1 cellular context compared by ENCODE assay signal in genomic region chr16:56789360-56789759, GRCh38.
A peak's percentile ranks its signal among the peaks of the same experiment; 100 is the strongest.
TF ChIP-seq lines count a peak whose summit lies in the region.

No MANE protein-coding gene starts in this region.

TF ChIP-seq in K562, 482 proteins besides CTCF, POLR2A, EP300 and RAD21 (continued from another document):
- TF ChIP-seq, protein P1, sequence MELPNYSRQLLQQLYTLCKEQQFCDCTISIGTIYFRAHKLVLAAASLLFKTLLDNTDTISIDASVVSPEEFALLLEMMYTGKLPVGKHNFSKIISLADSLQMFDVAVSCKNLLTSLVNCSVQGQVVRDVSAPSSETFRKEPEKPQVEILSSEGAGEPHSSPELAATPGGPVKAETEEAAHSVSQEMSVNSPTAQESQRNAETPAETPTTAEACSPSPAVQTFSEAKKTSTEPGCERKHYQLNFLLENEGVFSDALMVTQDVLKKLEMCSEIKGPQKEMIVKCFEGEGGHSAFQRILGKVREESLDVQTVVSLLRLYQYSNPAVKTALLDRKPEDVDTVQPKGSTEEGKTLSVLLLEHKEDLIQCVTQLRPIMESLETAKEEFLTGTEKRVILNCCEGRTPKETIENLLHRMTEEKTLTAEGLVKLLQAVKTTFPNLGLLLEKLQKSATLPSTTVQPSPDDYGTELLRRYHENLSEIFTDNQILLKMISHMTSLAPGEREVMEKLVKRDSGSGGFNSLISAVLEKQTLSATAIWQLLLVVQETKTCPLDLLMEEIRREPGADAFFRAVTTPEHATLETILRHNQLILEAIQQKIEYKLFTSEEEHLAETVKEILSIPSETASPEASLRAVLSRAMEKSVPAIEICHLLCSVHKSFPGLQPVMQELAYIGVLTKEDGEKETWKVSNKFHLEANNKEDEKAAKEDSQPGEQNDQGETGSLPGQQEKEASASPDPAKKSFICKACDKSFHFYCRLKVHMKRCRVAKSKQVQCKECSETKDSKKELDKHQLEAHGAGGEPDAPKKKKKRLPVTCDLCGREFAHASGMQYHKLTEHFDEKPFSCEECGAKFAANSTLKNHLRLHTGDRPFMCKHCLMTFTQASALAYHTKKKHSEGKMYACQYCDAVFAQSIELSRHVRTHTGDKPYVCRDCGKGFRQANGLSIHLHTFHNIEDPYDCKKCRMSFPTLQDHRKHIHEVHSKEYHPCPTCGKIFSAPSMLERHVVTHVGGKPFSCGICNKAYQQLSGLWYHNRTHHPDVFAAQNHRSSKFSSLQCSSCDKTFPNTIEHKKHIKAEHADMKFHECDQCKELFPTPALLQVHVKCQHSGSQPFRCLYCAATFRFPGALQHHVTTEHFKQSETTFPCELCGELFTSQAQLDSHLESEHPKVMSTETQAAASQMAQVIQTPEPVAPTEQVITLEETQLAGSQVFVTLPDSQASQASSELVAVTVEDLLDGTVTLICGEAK (IDR thresholded peaks at IDR 0.05) = no peak
- TF ChIP-seq, protein P1 (CRISPR knock-in tag; IDR thresholded peaks at IDR 0.05) = no peak
- TF ChIP-seq, protein P2, sequence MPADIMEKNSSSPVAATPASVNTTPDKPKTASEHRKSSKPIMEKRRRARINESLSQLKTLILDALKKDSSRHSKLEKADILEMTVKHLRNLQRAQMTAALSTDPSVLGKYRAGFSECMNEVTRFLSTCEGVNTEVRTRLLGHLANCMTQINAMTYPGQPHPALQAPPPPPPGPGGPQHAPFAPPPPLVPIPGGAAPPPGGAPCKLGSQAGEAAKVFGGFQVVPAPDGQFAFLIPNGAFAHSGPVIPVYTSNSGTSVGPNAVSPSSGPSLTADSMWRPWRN (IDR thresholded peaks at IDR 0.05; ENCODE audit: low read depth) = no peak
- TF ChIP-seq, protein P3, sequence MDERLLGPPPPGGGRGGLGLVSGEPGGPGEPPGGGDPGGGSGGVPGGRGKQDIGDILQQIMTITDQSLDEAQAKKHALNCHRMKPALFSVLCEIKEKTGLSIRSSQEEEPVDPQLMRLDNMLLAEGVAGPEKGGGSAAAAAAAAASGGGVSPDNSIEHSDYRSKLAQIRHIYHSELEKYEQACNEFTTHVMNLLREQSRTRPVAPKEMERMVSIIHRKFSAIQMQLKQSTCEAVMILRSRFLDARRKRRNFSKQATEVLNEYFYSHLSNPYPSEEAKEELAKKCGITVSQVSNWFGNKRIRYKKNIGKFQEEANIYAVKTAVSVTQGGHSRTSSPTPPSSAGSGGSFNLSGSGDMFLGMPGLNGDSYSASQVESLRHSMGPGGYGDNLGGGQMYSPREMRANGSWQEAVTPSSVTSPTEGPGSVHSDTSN (CRISPR knock-in tag; IDR thresholded peaks at IDR 0.05; ENCODE audit: low read depth) = no peak
- TF ChIP-seq, protein P3 (tag; conservative IDR thresholded peaks at IDR 0.05; ENCODE audit: low read depth) = peak; percentile 18; the same call in 1 of the 2 replicates
- TF ChIP-seq SMC3 (conservative IDR thresholded peaks at IDR 0.05; ENCODE audit: insufficient read depth, low read depth, low read length) (0 out of 2 replicates have a peak, but pooled peaks have one; percentile 18), SRSF1 (IDR thresholded peaks at IDR 0.05; ENCODE audit: low read depth, low read length) (no peak), MAFG (tag; conservative IDR thresholded peaks at IDR 0.05) (peak; percentile 88), ZNF316 (IDR thresholded peaks at IDR 0.05) (peak; percentile 86), MAFK (IDR thresholded peaks at IDR 0.05; ENCODE audit: low read length) (peak; percentile 91)
